Comparison of ENCODE assay signal across 28 cellular contexts in the genomic region with DNA sequence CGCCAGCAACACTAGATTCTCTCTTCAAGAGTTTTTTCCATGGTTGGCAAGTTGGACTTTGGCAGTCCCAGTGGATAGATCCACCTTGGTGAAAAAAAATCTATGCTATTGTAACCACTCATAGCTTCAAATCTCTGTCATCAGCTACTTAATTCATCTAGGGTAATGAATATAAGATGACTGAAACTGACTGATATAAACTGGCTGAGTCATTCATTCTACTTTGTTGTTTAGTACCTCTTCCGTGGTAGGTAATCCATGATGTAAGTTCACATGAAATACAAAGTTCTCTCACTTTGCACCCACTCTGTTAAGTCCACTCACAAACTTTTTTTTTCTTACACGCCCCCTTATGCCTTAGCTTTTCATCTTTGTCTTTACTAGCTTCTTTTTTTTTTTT.
"Had no signal": no experiment of that assay in that cellular context is flagged by ENCODE, and none has a peak within 500 bp of the region (broad histone marks: within the 10 kb centered on the region; RNA-seq: fewer than 3 reads in every experiment).

No MANE protein-coding gene starts in this region.

- DNase-seq: activated CD4-positive, alpha-beta T cell treated with anti-CD3 and anti-CD28 coated beads for 4 hours; activated CD4-positive, alpha-beta T cell treated with anti-CD3 and anti-CD28 coated beads, Interleukin-2, amount 10 ng/mL, durations not matched to agents 7 days and 5 days; activated CD4-positive, alpha-beta T cell treated with anti-CD3 and anti-CD28 coated beads, Interleukin-2, amount 50 U/mL, for 4 hours; activated CD4-positive, CD25-positive, alpha-beta regulatory T cell; activated CD4-positive, CD25-positive, alpha-beta regulatory T cell treated with anti-CD3 and anti-CD28 coated beads, Interleukin-2, amount 50 U/mL, for 72 hours; activated CD8-positive, alpha-beta memory T cell treated with anti-CD3 and anti-CD28 coated beads for 24 hours; activated CD8-positive, alpha-beta T cell treated with anti-CD3 and anti-CD28 coated beads for 36 hours; activated gamma-delta T cell; activated naive CD4-positive, alpha-beta T cell; activated naive CD4-positive, alpha-beta T cell treated with anti-CD3 and anti-CD28 coated beads, Interleukin-2, amount 10 ng/mL, durations not matched to agents 7 days and 5 days; activated naive CD8-positive, alpha-beta T cell treated with anti-CD3 and anti-CD28 coated beads, Interleukin-2, amount 10 ng/mL, durations not matched to agents 7 days and 5 days; activated T-cell treated with anti-CD3 and anti-CD28 coated beads, Interleukin-2, amount 50 U/mL, for 72 hours; dorsolateral prefrontal cortex; effector memory CD4-positive, alpha-beta T cell; endodermal cell; erythroblast; foreskin melanocyte; head of caudate nucleus; T-helper 2 cell had no signal

- H3K9me3 Mint-ChIP-seq: activated CD4-positive, alpha-beta T cell treated with anti-CD3 and anti-CD28 coated beads, Interleukin-2, amount 10 ng/mL, durations not matched to agents 7 days and 5 days; activated naive CD8-positive, alpha-beta T cell treated with anti-CD3 and anti-CD28 coated beads, Interleukin-2, amount 10 ng/mL, durations not matched to agents 7 days and 5 days had no signal

- H3K36me3 ChIP-seq: ascending aorta, breast epithelium, esophagus muscularis mucosa, gastroesophageal sphincter had no signal

- H3K4me1 Mint-ChIP-seq: activated CD4-positive, alpha-beta T cell treated with anti-CD3 and anti-CD28 coated beads, Interleukin-2, amount 10 ng/mL, durations not matched to agents 7 days and 5 days; activated naive CD4-positive, alpha-beta T cell treated with anti-CD3 and anti-CD28 coated beads, Interleukin-2, amount 10 ng/mL, durations not matched to agents 7 days and 5 days; activated naive CD8-positive, alpha-beta T cell treated with anti-CD3 and anti-CD28 coated beads, Interleukin-2, amount 10 ng/mL, durations not matched to agents 7 days and 5 days; brain; central memory CD8-positive, alpha-beta T cell had no signal

- H3K27ac Mint-ChIP-seq: activated CD4-positive, alpha-beta T cell treated with anti-CD3 and anti-CD28 coated beads, Interleukin-2, amount 10 ng/mL, durations not matched to agents 7 days and 5 days; activated CD8-positive, alpha-beta T cell treated with anti-CD3 and anti-CD28 coated beads for 36 hours; activated naive CD4-positive, alpha-beta T cell treated with anti-CD3 and anti-CD28 coated beads, Interleukin-2, amount 10 ng/mL, durations not matched to agents 7 days and 5 days; activated naive CD8-positive, alpha-beta T cell treated with anti-CD3 and anti-CD28 coated beads, Interleukin-2, amount 10 ng/mL, durations not matched to agents 7 days and 5 days; activated T-cell treated with anti-CD3 and anti-CD28 coated beads, Interleukin-2, amount 50 U/mL, for 72 hours; brain; dendritic cell treated with granulocyte-macrophage colony-stimulating factor and Interleukin-4, amounts not matched to agents 40 ng/mL and 50 ng/mL, for 4 days; endodermal cell had no signal

- H3K4me3 ChIP-seq: ascending aorta, breast epithelium, coronary artery, dorsolateral prefrontal cortex, esophagus muscularis mucosa, gastroesophageal sphincter had no signal

- H3K27me3 ChIP-seq: ascending aorta, breast epithelium, dorsolateral prefrontal cortex, esophagus muscularis mucosa, gastroesophageal sphincter had no signal

- H3K4me3 Mint-ChIP-seq: activated CD4-positive, alpha-beta T cell treated with anti-CD3 and anti-CD28 coated beads, Interleukin-2, amount 10 ng/mL, durations not matched to agents 7 days and 5 days; activated CD8-positive, alpha-beta T cell treated with anti-CD3 and anti-CD28 coated beads for 36 hours; activated naive CD4-positive, alpha-beta T cell treated with anti-CD3 and anti-CD28 coated beads, Interleukin-2, amount 10 ng/mL, durations not matched to agents 7 days and 5 days; activated naive CD8-positive, alpha-beta T cell treated with anti-CD3 and anti-CD28 coated beads, Interleukin-2, amount 10 ng/mL, durations not matched to agents 7 days and 5 days; activated T-cell treated with anti-CD3 and anti-CD28 coated beads, Interleukin-2, amount 50 U/mL, for 72 hours; brain; central memory CD8-positive, alpha-beta T cell; dendritic cell treated with granulocyte-macrophage colony-stimulating factor and Interleukin-4, amounts not matched to agents 40 ng/mL and 50 ng/mL, for 4 days; endodermal cell had no signal

- ATAC-seq: activated CD8-positive, alpha-beta T cell treated with anti-CD3 and anti-CD28 coated beads for 36 hours; activated T-cell treated with anti-CD3 and anti-CD28 coated beads, Interleukin-2, amount 50 U/mL, for 72 hours; gastroesophageal sphincter had no signal

- H3K27me3 Mint-ChIP-seq: activated CD4-positive, alpha-beta T cell treated with anti-CD3 and anti-CD28 coated beads, Interleukin-2, amount 10 ng/mL, durations not matched to agents 7 days and 5 days; activated CD8-positive, alpha-beta T cell treated with anti-CD3 and anti-CD28 coated beads for 36 hours; activated naive CD4-positive, alpha-beta T cell treated with anti-CD3 and anti-CD28 coated beads, Interleukin-2, amount 10 ng/mL, durations not matched to agents 7 days and 5 days; activated naive CD8-positive, alpha-beta T cell treated with anti-CD3 and anti-CD28 coated beads, Interleukin-2, amount 10 ng/mL, durations not matched to agents 7 days and 5 days; central memory CD8-positive, alpha-beta T cell; dendritic cell treated with granulocyte-macrophage colony-stimulating factor and Interleukin-4, amounts not matched to agents 40 ng/mL and 50 ng/mL, for 4 days had no signal

- H3K36me3 Mint-ChIP-seq: activated naive CD4-positive, alpha-beta T cell treated with anti-CD3 and anti-CD28 coated beads, Interleukin-2, amount 10 ng/mL, durations not matched to agents 7 days and 5 days; activated naive CD4-positive, alpha-beta T cell treated with anti-CD3 and anti-CD28 coated beads, Interleukin-2, amount 50 U/mL, for 72 hours; activated naive CD8-positive, alpha-beta T cell treated with anti-CD3 and anti-CD28 coated beads, Interleukin-2, amount 10 ng/mL, durations not matched to agents 7 days and 5 days; brain had no signal
